Comparison of ENCODE assay signal across 14 cellular contexts in the genomic region with DNA sequence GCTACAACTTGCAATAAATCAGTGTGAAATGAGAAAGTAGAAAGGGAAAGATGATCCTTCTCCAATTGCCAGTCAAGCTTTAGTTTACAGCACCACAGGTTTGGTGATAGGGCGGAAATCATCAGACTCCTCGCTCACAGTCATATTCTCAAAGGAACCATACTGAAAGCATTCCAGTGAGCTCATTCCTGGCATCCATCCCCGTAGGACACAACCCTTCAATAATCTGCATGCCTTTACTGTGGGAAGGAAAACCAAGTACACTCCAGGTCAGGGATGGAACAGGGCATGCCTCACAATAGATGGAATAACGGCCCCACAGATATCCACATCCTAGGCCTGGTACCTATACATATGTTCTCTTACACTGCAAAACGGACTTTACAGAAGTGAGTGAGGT.
DNase-seq lines count a peak whose midpoint lies in the region; ATAC-seq lines count a peak whose summit lies in the region.
"Had no signal": no experiment of that assay in that cellular context is flagged by ENCODE, and none has a peak within 500 bp of the region (broad histone marks: within the 10 kb centered on the region; RNA-seq: fewer than 3 reads in every experiment).

No MANE protein-coding gene starts in this region.

- H3K36me3 ChIP-seq in skeletal muscle tissue (ENCODE audit: control insufficient read depth in 3 of 3, insufficient read depth in 3 of 3, low read length in 3 of 3) = no peaks in the 10 kb centered on the region
- H3K36me3 ChIP-seq: SJSA1 had no signal

- DNase-seq in GM04503 (ENCODE audit: low read depth) = peak; percentile 25
- DNase-seq in astrocyte of the hippocampus (ENCODE audit: low read depth, low spot score) = peak; percentile 74
- no peak for DNase-seq in left ventricle myocardium superior
- DNase-seq in amniotic stem cell (lab: John Stamatoyannopoulos, UW) = no peak
- no peak for DNase-seq in stimulated activated CD4-positive, alpha-beta T cell treated with anti-CD3 and anti-CD28 coated beads, Interleukin-12 subunit alpha, Interleukin-12 subunit beta, amount 100 ng/mL, for 4 hours
- DNase-seq: endodermal cell, hypothalamus, midbrain, NCI-H2171 treated with DMSO at 0.1 percent for 48 hours, NCI-H774, PC-3 had no signal

- no peak overlapping the region for H3K9ac ChIP-seq in skeletal muscle tissue (ENCODE audit: low read depth in 1 of 3, low read length in 3 of 3)

- intact Hi-C loops in left ventricle myocardium superior (cut with micrococcal nuclease) = no loop called here

- H3K4me1 ChIP-seq in skeletal muscle tissue (ENCODE audit: control insufficient read depth in 3 of 3, insufficient read depth in 3 of 3, low read length in 3 of 3) = peaks cover 4 to 8% (median 4%) of the 10 kb centered on the region in 3 donors
- H3K4me1 ChIP-seq: SJSA1 had no signal

- ATAC-seq in left ventricle myocardium superior (peak; percentile 74), GM21717 (IDR thresholded peaks at IDR 0.05; ENCODE audit: unreplicated experiment) (no peak)
- ATAC-seq: PC-3 had no signal

- peak overlapping the region; percentile 55 for H3K27ac ChIP-seq in skeletal muscle tissue (ENCODE audit: low read depth, low read length)
- H3K27ac ChIP-seq: SJSA1 had no signal

- H3K9me3 ChIP-seq in skeletal muscle tissue (ENCODE audit: control insufficient read depth in 3 of 3, low read length in 3 of 3) = no peaks in the 10 kb centered on the region
- H3K9me3 ChIP-seq: SJSA1 had no signal

- no peak overlapping the region for H3K4me3 ChIP-seq in skeletal muscle tissue (ENCODE audit: low read length in 3 of 3)
- H3K4me3 ChIP-seq: SJSA1 had no signal

- H3K27me3 ChIP-seq in skeletal muscle tissue (ENCODE audit: control insufficient read depth in 3 of 3, insufficient read depth in 3 of 3, low read length in 3 of 3) = no peaks in the 10 kb centered on the region

Comparison
In these comparisons a context has a peak if more than half of its experiments do, and no peak if none do; other contexts are left out.
1. DNase-seq: peak in GM04503 (single experiment) and astrocyte of the hippocampus (single experiment); none in left ventricle myocardium superior (single experiment), amniotic stem cell (single experiment) and stimulated activated CD4-positive, alpha-beta T cell treated with anti-CD3 and anti-CD28 coated beads, Interleukin-12 subunit alpha, Interleukin-12 subunit beta, amount 100 ng/mL, for 4 hours (single experiment).